37 cellular contexts compared by ENCODE assay signal in the genomic region with DNA sequence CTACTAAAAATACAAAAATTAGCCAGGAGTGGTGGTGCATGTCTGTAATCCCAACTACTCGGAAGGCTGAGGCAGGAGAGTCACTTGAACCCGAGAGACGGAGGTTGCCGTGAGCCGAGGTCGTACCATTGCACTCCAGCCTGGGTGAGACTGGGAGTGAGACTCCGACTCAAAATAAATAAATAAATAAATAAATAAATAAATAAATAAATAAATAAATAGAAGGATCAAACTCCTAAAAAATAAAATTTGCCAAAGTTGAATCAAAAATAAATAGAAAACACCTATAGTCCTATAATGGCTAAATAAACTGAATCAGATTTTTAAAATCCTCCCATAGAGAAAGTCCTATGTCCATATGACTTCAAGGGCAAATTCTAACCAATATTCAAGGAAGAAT.
"Had no signal": no experiment of that assay in that cellular context is flagged by ENCODE, and none has a peak within 500 bp of the region (broad histone marks: within the 10 kb centered on the region; RNA-seq: fewer than 3 reads in every experiment).

No MANE protein-coding gene starts in this region.

- H3K9me3 ChIP-seq: adrenal gland, body of pancreas, breast epithelium had no signal

- H3K27ac ChIP-seq: adrenal gland, body of pancreas, brain microvascular endothelial cell, breast epithelium, WERI-Rb-1 had no signal

- H3K27ac Mint-ChIP-seq: activated CD4-positive, alpha-beta memory T cell treated with anti-CD3 and anti-CD28 coated beads for 36 hours; activated CD4-positive, alpha-beta T cell treated with anti-CD3 and anti-CD28 coated beads, Interleukin-2, amount 10 ng/mL, durations not matched to agents 24 days and 14 days; activated CD8-positive, alpha-beta T cell treated with anti-CD3 and anti-CD28 coated beads for 36 hours; activated naive CD4-positive, alpha-beta T cell treated with anti-CD3 and anti-CD28 coated beads for 36 hours; activated naive CD4-positive, alpha-beta T cell treated with anti-CD3 and anti-CD28 coated beads, Interleukin-2, amount 50 U/mL, for 72 hours; activated naive CD8-positive, alpha-beta T cell treated with anti-CD3 and anti-CD28 coated beads for 36 hours; activated T-helper 1 cell treated with anti-CD3 and anti-CD28 coated beads, Interleukin-12 subunit alpha, Interleukin-12 subunit beta, Interleukin-2, Interleukin-4 antibody, amounts not matched to agents 30 ng/mL and 10 ng/mL and 1 ng/mL, durations not matched to agents 14 hours and 24 hours and 36 hours; activated T-helper 17 cell treated with anti-CD3 and anti-CD28 coated beads, Interleukin-2, amount 50 U/mL, for 72 hours; T-helper 1 cell treated with Interleukin-12 subunit alpha and Interleukin-12 subunit beta and Interleukin-4 antibody, amounts not matched to agents 30 μg/mL and 1 μg/mL, for 36 hours; WTC11 had no signal

- H3K4me1 ChIP-seq: adrenal gland, body of pancreas, breast epithelium had no signal

- H3K4me3 Mint-ChIP-seq: activated CD4-positive, alpha-beta memory T cell treated with anti-CD3 and anti-CD28 coated beads for 36 hours; activated CD4-positive, alpha-beta T cell treated with anti-CD3 and anti-CD28 coated beads, Interleukin-2, amount 10 ng/mL, durations not matched to agents 24 days and 14 days; activated CD8-positive, alpha-beta T cell treated with anti-CD3 and anti-CD28 coated beads for 36 hours; activated naive CD4-positive, alpha-beta T cell treated with anti-CD3 and anti-CD28 coated beads for 36 hours; activated naive CD8-positive, alpha-beta T cell treated with anti-CD3 and anti-CD28 coated beads for 36 hours; activated T-cell treated with anti-CD3 and anti-CD28 coated beads, Interleukin-2, amount 50 U/mL, for 4 hours; activated T-cell treated with anti-CD3 and anti-CD28 coated beads, Interleukin-2, amount 50 U/mL, for 72 hours; activated T-helper 1 cell treated with anti-CD3 and anti-CD28 coated beads, Interleukin-12 subunit alpha, Interleukin-12 subunit beta, Interleukin-2, Interleukin-4 antibody, amounts not matched to agents 30 ng/mL and 10 ng/mL and 1 ng/mL, durations not matched to agents 14 hours and 24 hours and 36 hours; activated T-helper 17 cell treated with anti-CD3 and anti-CD28 coated beads, Interleukin-2, amount 50 U/mL, for 72 hours; T-helper 1 cell treated with Interleukin-12 subunit alpha and Interleukin-12 subunit beta and Interleukin-4 antibody, amounts not matched to agents 30 μg/mL and 1 μg/mL, for 36 hours; T-helper 2 cell treated with Interferon-gamma antibody and Interleukin-4, amounts not matched to agents 5 μg/mL and 100 μg/mL, for 36 hours; WTC11 had no signal

- H3K4me3 ChIP-seq: adrenal gland, body of pancreas, breast epithelium had no signal

- FAIRE-seq: astrocyte had no signal

- ATAC-seq: activated CD4-positive, CD25-positive, alpha-beta regulatory T cell treated with anti-CD3 and anti-CD28 coated beads, Interleukin-2, amount 50 U/mL, for 24 hours; activated CD8-positive, alpha-beta T cell treated with anti-CD3 and anti-CD28 coated beads for 36 hours; activated naive CD4-positive, alpha-beta T cell treated with anti-CD3 and anti-CD28 coated beads, Interleukin-2, amount 50 U/mL, for 72 hours; activated T-cell treated with anti-CD3 and anti-CD28 coated beads, Interleukin-2, amount 50 U/mL, for 4 hours; activated T-cell treated with anti-CD3 and anti-CD28 coated beads, Interleukin-2, amount 50 U/mL, for 72 hours; activated T-helper 17 cell treated with anti-CD3 and anti-CD28 coated beads, Interleukin-2, amount 50 U/mL, for 72 hours; body of pancreas; WTC11 had no signal

- H3K4me1 Mint-ChIP-seq: activated CD4-positive, alpha-beta T cell treated with anti-CD3 and anti-CD28 coated beads, Interleukin-2, amount 10 ng/mL, durations not matched to agents 24 days and 14 days; activated naive CD8-positive, alpha-beta T cell treated with anti-CD3 and anti-CD28 coated beads for 36 hours; activated T-helper 17 cell treated with anti-CD3 and anti-CD28 coated beads, Interleukin-2, amount 50 U/mL, for 72 hours; WTC11 had no signal

- H3K9me3 Mint-ChIP-seq: activated CD4-positive, alpha-beta memory T cell treated with anti-CD3 and anti-CD28 coated beads for 36 hours; activated CD4-positive, alpha-beta T cell treated with anti-CD3 and anti-CD28 coated beads, Interleukin-2, amount 10 ng/mL, durations not matched to agents 24 days and 14 days; activated CD8-positive, alpha-beta T cell treated with anti-CD3 and anti-CD28 coated beads for 36 hours; activated naive CD4-positive, alpha-beta T cell treated with anti-CD3 and anti-CD28 coated beads for 36 hours; activated naive CD4-positive, alpha-beta T cell treated with anti-CD3 and anti-CD28 coated beads, Interleukin-2, amount 50 U/mL, for 72 hours; activated naive CD8-positive, alpha-beta T cell treated with anti-CD3 and anti-CD28 coated beads for 36 hours; activated T-cell treated with anti-CD3 and anti-CD28 coated beads, Interleukin-2, amount 50 U/mL, for 4 hours; activated T-cell treated with anti-CD3 and anti-CD28 coated beads, Interleukin-2, amount 50 U/mL, for 72 hours; activated T-helper 1 cell treated with anti-CD3 and anti-CD28 coated beads, Interleukin-12 subunit alpha, Interleukin-12 subunit beta, Interleukin-2, Interleukin-4 antibody, amounts not matched to agents 30 ng/mL and 10 ng/mL and 1 ng/mL, durations not matched to agents 14 hours and 24 hours and 36 hours; activated T-helper 17 cell treated with anti-CD3 and anti-CD28 coated beads, Interleukin-2, amount 50 U/mL, for 72 hours; T-helper 1 cell treated with Interleukin-12 subunit alpha and Interleukin-12 subunit beta and Interleukin-4 antibody, amounts not matched to agents 30 μg/mL and 1 μg/mL, for 36 hours; T-helper 2 cell treated with Interferon-gamma antibody and Interleukin-4, amounts not matched to agents 5 μg/mL and 100 μg/mL, for 36 hours; WTC11 had no signal

- DNase-seq: activated CD4-positive, alpha-beta memory T cell treated with anti-CD3 and anti-CD28 coated beads for 36 hours; activated CD4-positive, alpha-beta T cell treated with anti-CD3 and anti-CD28 coated beads for 4 hours; activated CD4-positive, alpha-beta T cell treated with anti-CD3 and anti-CD28 coated beads, Interleukin-2, amount 10 ng/mL, durations not matched to agents 24 days and 14 days; activated CD4-positive, alpha-beta T cell treated with anti-CD3 and anti-CD28 coated beads, Interleukin-2, amount 50 U/mL, for 1 hour; activated CD4-positive, alpha-beta T cell treated with anti-CD3 and anti-CD28 coated beads, Interleukin-2, amount 50 U/mL, for 4 hours; activated CD4-positive, CD25-positive, alpha-beta regulatory T cell; activated CD8-positive, alpha-beta memory T cell treated with anti-CD3 and anti-CD28 coated beads, Interleukin-2, amount 50 U/mL, for 4 hours; activated CD8-positive, alpha-beta T cell treated with anti-CD3 and anti-CD28 coated beads for 36 hours; activated effector memory CD4-positive, alpha-beta T cell treated with anti-CD3 and anti-CD28 coated beads, Interleukin-2, amount 50 U/mL, for 16 hours; activated gamma-delta T cell treated with Interleukin-2 at 50 U/mL for 16 hours; activated naive CD4-positive, alpha-beta T cell; activated naive CD4-positive, alpha-beta T cell treated with anti-CD3 and anti-CD28 coated beads for 36 hours; activated naive CD4-positive, alpha-beta T cell treated with anti-CD3 and anti-CD28 coated beads, Interleukin-2, amount 50 U/mL, for 16 hours; activated naive CD8-positive, alpha-beta T cell treated with anti-CD3 and anti-CD28 coated beads for 36 hours; activated T-cell treated with anti-CD3 and anti-CD28 coated beads for 4 hours; activated T-cell treated with anti-CD3 and anti-CD28 coated beads, Interleukin-2, amount 50 U/mL, for 1 hour; activated T-cell treated with anti-CD3 and anti-CD28 coated beads, Interleukin-2, amount 50 U/mL, for 4 hours; activated T-cell treated with anti-CD3 and anti-CD28 coated beads, Interleukin-2, amount 50 U/mL, for 72 hours; adrenal gland; amniotic stem cell; aorta; body of pancreas; brain microvascular endothelial cell; central memory CD4-positive, alpha-beta T cell; T-helper 1 cell; T-helper 2 cell; T-helper 9 cell; WERI-Rb-1 had no signal

- H3K27me3 Mint-ChIP-seq: activated CD4-positive, alpha-beta memory T cell treated with anti-CD3 and anti-CD28 coated beads for 36 hours; activated CD4-positive, alpha-beta T cell treated with anti-CD3 and anti-CD28 coated beads, Interleukin-2, amount 10 ng/mL, durations not matched to agents 24 days and 14 days; activated CD8-positive, alpha-beta T cell treated with anti-CD3 and anti-CD28 coated beads for 36 hours; activated naive CD8-positive, alpha-beta T cell treated with anti-CD3 and anti-CD28 coated beads for 36 hours; activated T-helper 17 cell treated with anti-CD3 and anti-CD28 coated beads, Interleukin-2, amount 50 U/mL, for 72 hours had no signal
